In genomic region chr22:17563936-17564391, GRCh38 we compare ENCODE assay signal across 2 cellular contexts.
TF ChIP-seq lines count a peak whose summit lies in the region.

No MANE protein-coding gene starts in this region.

TF ChIP-seq in IMR-90, 13 proteins besides CTCF, POLR2A, EP300 and RAD21:
- TF ChIP-seq CHD1 (IDR thresholded peaks at IDR 0.05; ENCODE audit: low read depth, low read length) (no peak), RCOR1 (IDR thresholded peaks at IDR 0.05; ENCODE audit: insufficient replicate concordance, low read length) (no peak), USF2 (IDR thresholded peaks at IDR 0.05; ENCODE audit: low read depth, low read length) (no peak), SMC3 (IDR thresholded peaks at IDR 0.05; ENCODE audit: low read depth, low read length) (no peak), MAFK (IDR thresholded peaks at IDR 0.05; ENCODE audit: low read depth, low read length) (no peak), NFE2L2 (IDR thresholded peaks at IDR 0.05; ENCODE audit: low read depth, low read length) (no peak), BHLHE40 (IDR thresholded peaks at IDR 0.05; ENCODE audit: low read depth, low read length) (no peak), MAZ (IDR thresholded peaks at IDR 0.05; ENCODE audit: borderline replicate concordance, low read depth, low read length) (no peak), ELK1 (IDR thresholded peaks at IDR 0.05; ENCODE audit: borderline replicate concordance, low read depth, low read length) (no peak), MXI1 (IDR thresholded peaks at IDR 0.05; ENCODE audit: borderline replicate concordance, low read depth, low read length) (no peak), RFX5 (IDR thresholded peaks at IDR 0.05; ENCODE audit: low read depth, low read length) (no peak), CEBPB (IDR thresholded peaks at IDR 0.05; ENCODE audit: low read depth, low read length) (no peak), FOS (IDR thresholded peaks at IDR 0.05; ENCODE audit: low read depth, low read length) (no peak)

TF ChIP-seq in HepG2, 621 proteins besides CTCF, POLR2A, EP300 and RAD21:
- TF ChIP-seq CREM (IDR thresholded peaks at IDR 0.05) (no peak), CREM (CRISPR knock-in tag; IDR thresholded peaks at IDR 0.05) (no peak), NFYB (CRISPR knock-in tag; IDR thresholded peaks at IDR 0.05) (no peak), ZNF251 (CRISPR knock-in tag; IDR thresholded peaks at IDR 0.05) (no peak), ZSCAN20 (CRISPR knock-in tag; IDR thresholded peaks at IDR 0.05; ENCODE audit: borderline replicate concordance) (no peak), ZNF687 (CRISPR knock-in tag; IDR thresholded peaks at IDR 0.05) (no peak), ATF1 (CRISPR knock-in tag; IDR thresholded peaks at IDR 0.05) (no peak), STAT5B (CRISPR knock-in tag; IDR thresholded peaks at IDR 0.05) (no peak), DPF2 (CRISPR knock-in tag; IDR thresholded peaks at IDR 0.05; ENCODE audit: borderline replicate concordance, low read depth) (no peak), SKIL (CRISPR knock-in tag; IDR thresholded peaks at IDR 0.05; ENCODE audit: borderline replicate concordance) (no peak), ZBTB25 (CRISPR knock-in tag; IDR thresholded peaks at IDR 0.05) (no peak), ZNF264 (CRISPR knock-in tag; IDR thresholded peaks at IDR 0.05) (no peak), SETDB1 (CRISPR knock-in tag; IDR thresholded peaks at IDR 0.05; ENCODE audit: borderline replicate concordance) (no peak), HDAC1 (CRISPR knock-in tag; IDR thresholded peaks at IDR 0.05) (no peak), NFKBIZ (CRISPR knock-in tag; IDR thresholded peaks at IDR 0.05) (no peak), ZNF580 (CRISPR knock-in tag; IDR thresholded peaks at IDR 0.05; ENCODE audit: borderline replicate concordance, low read depth) (no peak), ATF3 (CRISPR knock-in tag; IDR thresholded peaks at IDR 0.05) (no peak), FOSL2 (CRISPR knock-in tag; IDR thresholded peaks at IDR 0.05) (no peak), NONO (IDR thresholded peaks at IDR 0.05) (no peak), NONO (CRISPR knock-in tag; conservative IDR thresholded peaks at IDR 0.05) (no peak), PLRG1 (conservative IDR thresholded peaks at IDR 0.05) (no peak)
